Comparison of ENCODE assay signal across 14 cellular contexts in genomic region chr16:23987443-23987842, GRCh38.
A peak's percentile ranks its signal among the peaks of the same experiment; 100 is the strongest.
DNase-seq lines count a peak whose midpoint lies in the region; ATAC-seq and TF ChIP-seq lines count a peak whose summit lies in the region.
"Had no signal": no experiment of that assay in that cellular context is flagged by ENCODE, and none has a peak within 500 bp of the region (broad histone marks: within the 10 kb centered on the region; RNA-seq: fewer than 3 reads in every experiment).

No MANE protein-coding gene starts in this region.

- no peaks in the 10 kb centered on the region for H4K20me1 ChIP-seq in MM.1S (ENCODE audit: insufficient read depth, low read length)

- intact Hi-C loops in lower lobe of right lung (cut with DNase I), result no loop called here

- TF ChIP-seq CTCF in lower lobe of right lung (IDR thresholded peaks at IDR 0.05) (no peak), MM.1S (IDR thresholded peaks at IDR 0.05; ENCODE audit: low read length) (no peak)

- POLR2A ChIA-PET in naive thymus-derived CD8-positive, alpha-beta T cell (lab: Charles Lee), result no interaction called here

- peak; percentile 95 for ATAC-seq in GM18867 (IDR thresholded peaks at IDR 0.05; ENCODE audit: unreplicated experiment)
- peak; percentile 98 for ATAC-seq in GM21576 (IDR thresholded peaks at IDR 0.05; ENCODE audit: unreplicated experiment)
- peak; percentile 98 for ATAC-seq in HG03175 (IDR thresholded peaks at IDR 0.05; ENCODE audit: unreplicated experiment)
- peak; percentile 75 to 77 for ATAC-seq in naive thymus-derived CD8-positive, alpha-beta T cell
- no peak for ATAC-seq in lower lobe of right lung

- H2AFZ ChIP-seq in MM.1S (ENCODE audit: low read length), result no peak overlapping the region

- H3K36me3 ChIP-seq in lower lobe of right lung (no peaks in the 10 kb centered on the region), MM.1S (replicated peaks; ENCODE audit: insufficient read depth, low read length) (no peaks in the 10 kb centered on the region)
- H3K36me3 ChIP-seq: vagina had no signal

- no peaks in the 10 kb centered on the region for H3K79me2 ChIP-seq in MM.1S (ENCODE audit: low read length)

- peaks cover 12 to 26% (median 18%) of the 10 kb centered on the region in 3 donors for H3K36me3 Mint-ChIP-seq in naive thymus-derived CD8-positive, alpha-beta T cell

- H3K4me1 Mint-ChIP-seq in naive thymus-derived CD8-positive, alpha-beta T cell, result peaks cover 16 to 42% (median 28%) of the 10 kb centered on the region in 4 donors

- H3K9me3 Mint-ChIP-seq in naive thymus-derived CD8-positive, alpha-beta T cell, result peaks cover 0 to 4% (median 0%) of the 10 kb centered on the region in 9 donors

- no peaks in the 10 kb centered on the region for H3K4me1 ChIP-seq in lower lobe of right lung
- H3K4me1 ChIP-seq in MM.1S (ENCODE audit: low read length), result no peaks in the 10 kb centered on the region
- H3K4me1 ChIP-seq: vagina had no signal

- H3K4me3 Mint-ChIP-seq in naive thymus-derived CD8-positive, alpha-beta T cell, result no peak overlapping the region

- no peaks in the 10 kb centered on the region for H3K27me3 Mint-ChIP-seq in naive thymus-derived CD8-positive, alpha-beta T cell

- no peaks in the 10 kb centered on the region for H3F3A ChIP-seq in MM.1S (ENCODE audit: insufficient read depth, low read length)

- peak in 3 of 10 donors; percentile 14 to 24 (median 16) for DNase-seq in naive thymus-derived CD8-positive, alpha-beta T cell
- no peak for DNase-seq in lower lobe of right lung
- no peak for DNase-seq in MM.1S
- no peak for DNase-seq in effector CD8-positive, alpha-beta T cell (lab: John Stamatoyannopoulos, UW)
- DNase-seq in NCI-H1105 treated with DMSO at 0.1 percent for 48 hours (lab: John Stamatoyannopoulos, UW), result no peak
- DNase-seq: DMS 273 treated with DMSO at 0.1 percent for 48 hours, islet precursor cell, Karpas-422, NCI-H69, posterior cingulate gyrus had no signal

- H3K9me3 ChIP-seq in lower lobe of right lung (no peaks in the 10 kb centered on the region), MM.1S (replicated peaks; ENCODE audit: insufficient read depth, low read length) (no peaks in the 10 kb centered on the region)
- H3K9me3 ChIP-seq: vagina had no signal

- peak overlapping the region in 7 of 10 donors; percentile 16 to 84 (median 41) for H3K27ac Mint-ChIP-seq in naive thymus-derived CD8-positive, alpha-beta T cell

- H3K27ac ChIP-seq in lower lobe of right lung (no peak overlapping the region), MM.1S (ENCODE audit: low read length) (no peak overlapping the region)
- H3K27ac ChIP-seq: vagina had no signal

- H3K27me3 ChIP-seq in lower lobe of right lung (ENCODE audit: low read depth) (no peaks in the 10 kb centered on the region), MM.1S (replicated peaks; ENCODE audit: insufficient read depth, low read length) (no peaks in the 10 kb centered on the region)
- H3K27me3 ChIP-seq: vagina had no signal

- H3K4me2 ChIP-seq in MM.1S (ENCODE audit: low read depth, low read length), result no peak overlapping the region

- no peaks in the 10 kb centered on the region for H3K9me2 ChIP-seq in MM.1S (replicated peaks; ENCODE audit: insufficient read depth, low read length)

- H3K9ac ChIP-seq in MM.1S (ENCODE audit: low read length), result no peak overlapping the region

- H3K4me3 ChIP-seq in lower lobe of right lung (no peak overlapping the region), MM.1S (ENCODE audit: low read length) (no peak overlapping the region)
- H3K4me3 ChIP-seq: vagina had no signal

Comparison
In these comparisons a context has a peak if more than half of its experiments do, and no peak if none do; other contexts are left out.
1. ATAC-seq: peak in GM18867 (single experiment), GM21576 (single experiment), HG03175 (single experiment) and naive thymus-derived CD8-positive, alpha-beta T cell (2 of 2); none in lower lobe of right lung (0 of 2).